ENCODE assay signal across 29 cellular contexts in genomic region chr6:131825946-131826345, GRCh38. TPM values are rescaled to one million over a fixed set of nuclear protein-coding genes. Genes with fewer than 3 reads are reported as not detected.
DNase-seq lines count a peak whose midpoint lies in the region; ATAC-seq, FAIRE-seq and TF ChIP-seq lines count a peak whose summit lies in the region.
"Had no signal": no experiment of that assay in that cellular context is flagged by ENCODE, and none has a peak within 500 bp of the region (broad histone marks: within the 10 kb centered on the region; RNA-seq: fewer than 3 reads in every experiment).

No MANE protein-coding gene starts in this region.

- no peak overlapping the region for H2BK120ac ChIP-seq in H1 (replicated peaks; ENCODE audit: low read depth, low read length)
- no peak overlapping the region for H2BK120ac ChIP-seq in mesenchymal stem cell (ENCODE audit: low read depth, low read length)

- H2BK20ac ChIP-seq in H1 (ENCODE audit: low read length): no peak overlapping the region

- H3K4me1 ChIP-seq in H1 (replicated peaks in 1 of 4; ENCODE audit: control insufficient read depth in 3 of 4, insufficient read depth in 4 of 4, low read length in 3 of 4) (no peaks in the 10 kb centered on the region), mesenchymal stem cell (ENCODE audit: control insufficient read depth, insufficient read depth, low read depth, low read length) (no peaks in the 10 kb centered on the region)
- H3K4me1 ChIP-seq: prostate gland had no signal

- H2BK12ac ChIP-seq in H1 (ENCODE audit: low read depth, low read length): no peak overlapping the region
- no peak overlapping the region for H2BK12ac ChIP-seq in mesenchymal stem cell (ENCODE audit: low read length in 2 of 2)

- H3K27ac ChIP-seq in H1 (ENCODE audit: low read depth, low read length): no peak overlapping the region
- H3K27ac ChIP-seq in mesenchymal stem cell (ENCODE audit: low read length, poor library complexity, severe bottlenecking): no peak overlapping the region
- H3K27ac ChIP-seq: dorsolateral prefrontal cortex, KMS-11, prostate gland had no signal

- DNase-seq in activated CD4-positive, alpha-beta T cell treated with anti-CD3 and anti-CD28 coated beads, Interleukin-2, amount 10 ng/mL, durations not matched to agents 24 days and 14 days: peak; percentile 35
- no peak for DNase-seq in activated CD4-positive, alpha-beta T cell treated with anti-CD3 and anti-CD28 coated beads, Interleukin-2, amount 50 U/mL, for 4 hours
- DNase-seq in H1 (ENCODE audit: low read depth in 1 of 2, low spot score in 2 of 2) (no peak), mesenchymal stem cell (peak; percentile 61), kidney glomerular epithelial cell (lab: John Stamatoyannopoulos, UW) (no peak), ecto neural progenitor cell (ENCODE audit: low spot score) (no peak), nephron progenitor cell (no peak)
- DNase-seq: activated CD8-positive, alpha-beta T cell treated with anti-CD3 and anti-CD28 coated beads, Interleukin-2, amount 10 ng/mL, durations not matched to agents 7 days and 5 days; AML-193; anterior cingulate cortex; CD4-positive, alpha-beta memory T cell; central memory CD4-positive, alpha-beta T cell; dorsolateral prefrontal cortex; kidney; NCI-H146; NCI-H2107; NCI-H446 treated with DMSO at 0.1 percent for 48 hours; NCI-H82; stimulated activated naive CD4-positive, alpha-beta T cell; T-cell had no signal

- no peak overlapping the region for H4K5ac ChIP-seq in H1 (ENCODE audit: insufficient read length, low read depth, low read length)

- no peak overlapping the region for H3K56ac ChIP-seq in H1 (replicated peaks; ENCODE audit: insufficient read length, low read depth, low read length)

- intact Hi-C loops in activated CD4-positive, alpha-beta T cell treated with anti-CD3 and anti-CD28 coated beads, Interleukin-2, amount 10 ng/mL, durations not matched to agents 24 days and 14 days (cut with micrococcal nuclease): no loop called here

- no peak for TF ChIP-seq EP300 in H1 (IDR thresholded peaks at IDR 0.05; ENCODE audit: borderline replicate concordance in 1 of 2, low read depth in 2 of 2, low read length in 2 of 2)

- H3K36me3 Mint-ChIP-seq in activated CD4-positive, alpha-beta T cell treated with anti-CD3 and anti-CD28 coated beads, Interleukin-2, amount 10 ng/mL, durations not matched to agents 24 days and 14 days (ENCODE audit: low read depth): no peaks in the 10 kb centered on the region
- H3K36me3 Mint-ChIP-seq in nephron progenitor cell (ENCODE audit: low read depth): no peaks in the 10 kb centered on the region
- H3K36me3 Mint-ChIP-seq: activated naive CD4-positive, alpha-beta T cell treated with anti-CD3 and anti-CD28 coated beads, Interleukin-2, amount 50 U/mL, for 24 hours; CD4-positive, alpha-beta memory T cell; T-cell had no signal

- H2AK5ac ChIP-seq in H1 (ENCODE audit: low read depth, low read length): no peak overlapping the region
- no peak overlapping the region for H2AK5ac ChIP-seq in mesenchymal stem cell (ENCODE audit: low read length, severe bottlenecking)

- H2AFZ ChIP-seq in H1 (ENCODE audit: low read length) (no peak overlapping the region), mesenchymal stem cell (ENCODE audit: low read depth, low read length) (no peak overlapping the region)

- no peak for ATAC-seq in HG02798 (IDR thresholded peaks at IDR 0.05; ENCODE audit: poor library complexity, unreplicated experiment)
- ATAC-seq: activated CD4-positive, CD25-positive, alpha-beta regulatory T cell treated with anti-CD3 and anti-CD28 coated beads, Interleukin-2, amount 50 U/mL, for 24 hours; activated CD8-positive, alpha-beta T cell treated with anti-CD3 and anti-CD28 coated beads, Interleukin-2, amount 10 ng/mL, durations not matched to agents 7 days and 5 days; HCT116; T-cell had no signal

- peak; percentile 24 for FAIRE-seq in H1 (lab: Jason Lieb, UNC)
- FAIRE-seq: GM19239 had no signal

- H3K14ac ChIP-seq in H1 (ENCODE audit: insufficient read length) (no peak overlapping the region), mesenchymal stem cell (ENCODE audit: low read length in 2 of 2) (no peak overlapping the region)

- H3K27me3 Mint-ChIP-seq in activated CD4-positive, alpha-beta T cell treated with anti-CD3 and anti-CD28 coated beads, Interleukin-2, amount 10 ng/mL, durations not matched to agents 24 days and 14 days: peaks cover 15% of the 10 kb centered on the region
- H3K27me3 Mint-ChIP-seq in nephron progenitor cell (ENCODE audit: low read depth, poor library complexity): peaks cover 6% of the 10 kb centered on the region

- no peak for TF ChIP-seq RAD21 in H1 (IDR thresholded peaks at IDR 0.05 in 1 of 2, conservative IDR thresholded peaks at IDR 0.05 in 1 of 2; ENCODE audit: low read depth in 2 of 2, low read length in 2 of 2)

- H4K8ac ChIP-seq in H1 (ENCODE audit: extremely low read depth, insufficient read depth, low read length): no peak overlapping the region
- H4K8ac ChIP-seq in mesenchymal stem cell (ENCODE audit: low read length): no peak overlapping the region

- H3K27me3 ChIP-seq in H1 (replicated peaks in 1 of 4; ENCODE audit: control insufficient read depth in 3 of 4, extremely low read depth in 1 of 4, insufficient read depth in 3 of 4, low read length in 3 of 4) (no peaks in the 10 kb centered on the region), mesenchymal stem cell (ENCODE audit: control insufficient read depth in 1 of 2, insufficient read depth in 1 of 2, low read length in 2 of 2) (no peaks in the 10 kb centered on the region)

- no peak overlapping the region for H3K27ac Mint-ChIP-seq in activated CD4-positive, alpha-beta T cell treated with anti-CD3 and anti-CD28 coated beads, Interleukin-2, amount 10 ng/mL, durations not matched to agents 24 days and 14 days
- H3K27ac Mint-ChIP-seq in nephron progenitor cell: no peak overlapping the region
- H3K27ac Mint-ChIP-seq: activated CD8-positive, alpha-beta T cell treated with anti-CD3 and anti-CD28 coated beads, Interleukin-2, amount 10 ng/mL, durations not matched to agents 7 days and 5 days; activated naive CD4-positive, alpha-beta T cell treated with anti-CD3 and anti-CD28 coated beads, Interleukin-2, amount 50 U/mL, for 24 hours; activated T-helper 2 cell treated with anti-CD3 and anti-CD28 coated beads, Interferon-gamma antibody, Interleukin-2, Interleukin-4, amounts not matched to agents 10 μg/mL and 5 μg/mL and 100 μg/mL, durations not matched to agents 14 hours and 24 hours and 36 hours; CD4-positive, alpha-beta memory T cell; T-cell had no signal

- no peak for TF ChIP-seq POLR2A in H1 (IDR thresholded peaks at IDR 0.05; ENCODE audit: control extremely low read depth in 1 of 2, low read depth in 2 of 2, low read length in 2 of 2)

- POLR2A ChIA-PET in H1 (lab: Charles Lee; ENCODE audit: partially characterized antibody): interaction anchor here (1.5 to 1.6 kb wide), 2 partner anchors 12 to 125 kb away, joined by 3 read pairs; partner anchors contain the start of gene CCN2

- no peak overlapping the region for H3K4me3 ChIP-seq in H1 (ENCODE audit: extremely low read depth in 1 of 4, insufficient read depth in 2 of 4, low read depth in 3 of 4, low read length in 4 of 4)
- no peak overlapping the region for H3K4me3 ChIP-seq in mesenchymal stem cell (ENCODE audit: insufficient read depth in 1 of 2, low read depth in 1 of 2, low read length in 2 of 2)
- H3K4me3 ChIP-seq: dorsolateral prefrontal cortex, lung, prostate gland had no signal

- H3K36me3 ChIP-seq in H1 (ENCODE audit: control insufficient read depth in 2 of 4, insufficient read depth in 4 of 4, low read length in 3 of 4) (peaks cover 0 to 2% (median 0%) of the 10 kb centered on the region in 4 experiments; a peak in 1 of 8 replicates), mesenchymal stem cell (ENCODE audit: control insufficient read depth in 1 of 2, insufficient read depth in 2 of 2, low read depth in 1 of 2, low read length in 2 of 2) (no peaks in the 10 kb centered on the region)
- H3K36me3 ChIP-seq: prostate gland had no signal

- CTCF ChIA-PET in H1 (lab: Charles Lee; ENCODE audit: partially characterized antibody): interaction anchor here (0.8 to 1.5 kb wide), 4 partner anchors 12 to 98 kb away, joined by 3 to 5 read pairs (median 4); partner anchors contain the start of gene ENPP1

- no peaks in the 10 kb centered on the region for H3K9me3 Mint-ChIP-seq in activated CD4-positive, alpha-beta T cell treated with anti-CD3 and anti-CD28 coated beads, Interleukin-2, amount 10 ng/mL, durations not matched to agents 24 days and 14 days
- H3K9me3 Mint-ChIP-seq in nephron progenitor cell: no peaks in the 10 kb centered on the region
- H3K9me3 Mint-ChIP-seq: activated naive CD4-positive, alpha-beta T cell treated with anti-CD3 and anti-CD28 coated beads, Interleukin-2, amount 50 U/mL, for 24 hours; activated T-helper 2 cell treated with anti-CD3 and anti-CD28 coated beads, Interferon-gamma antibody, Interleukin-2, Interleukin-4, amounts not matched to agents 10 μg/mL and 5 μg/mL and 100 μg/mL, durations not matched to agents 14 hours and 24 hours and 36 hours; CD4-positive, alpha-beta memory T cell; T-cell had no signal

- H3K4ac ChIP-seq in H1 (replicated peaks; ENCODE audit: insufficient read length, low read depth, low read length) (no peak overlapping the region), mesenchymal stem cell (ENCODE audit: low read depth in 1 of 2, low read length in 2 of 2) (no peak overlapping the region)

- H3K79me1 ChIP-seq in H1 (ENCODE audit: low read depth, low read length) (peaks cover 4% of the 10 kb centered on the region; the same call in 1 of the 2 replicates), mesenchymal stem cell (replicated peaks; ENCODE audit: low read length, poor library complexity, severe bottlenecking) (peaks cover 6% of the 10 kb centered on the region)

- peaks cover 3 to 7% of the 10 kb centered on the region in 2 experiments for H4K20me1 ChIP-seq in H1 (replicated peaks in 1 of 2; ENCODE audit: control insufficient read depth in 1 of 2, insufficient read depth in 2 of 2, low read length in 2 of 2)

- H3K4me2 ChIP-seq in H1 (ENCODE audit: insufficient read depth in 1 of 2, low read depth in 2 of 2, low read length in 2 of 2) (no peak overlapping the region), mesenchymal stem cell (ENCODE audit: low read length, poor library complexity, severe bottlenecking) (no peak overlapping the region)
- H3K4me2 ChIP-seq: KMS-11 had no signal

- no peaks in the 10 kb centered on the region for H3K4me1 Mint-ChIP-seq in activated CD4-positive, alpha-beta T cell treated with anti-CD3 and anti-CD28 coated beads, Interleukin-2, amount 10 ng/mL, durations not matched to agents 24 days and 14 days
- no peaks in the 10 kb centered on the region for H3K4me1 Mint-ChIP-seq in nephron progenitor cell
- H3K4me1 Mint-ChIP-seq: activated naive CD4-positive, alpha-beta T cell treated with anti-CD3 and anti-CD28 coated beads, Interleukin-2, amount 50 U/mL, for 24 hours; CD4-positive, alpha-beta memory T cell; T-cell had no signal

- H2BK15ac ChIP-seq in H1 (ENCODE audit: low read length) (no peak overlapping the region), mesenchymal stem cell (ENCODE audit: low read depth, poor library complexity, severe bottlenecking) (no peak overlapping the region)

- no peak overlapping the region for H3K9ac ChIP-seq in H1 (replicated peaks in 1 of 4; ENCODE audit: extremely low read depth in 1 of 4, low read depth in 3 of 4, low read length in 3 of 4)
- H3K9ac ChIP-seq in mesenchymal stem cell (ENCODE audit: low read length): no peak overlapping the region
- H3K9ac ChIP-seq: KMS-11 had no signal

- H3K23me2 ChIP-seq in H1 (ENCODE audit: low read depth, low read length): no peaks in the 10 kb centered on the region

- no peak overlapping the region for H4K91ac ChIP-seq in H1 (replicated peaks; ENCODE audit: insufficient read length, low read length)
- H4K91ac ChIP-seq in mesenchymal stem cell (ENCODE audit: low read length): no peak overlapping the region

- peaks cover 0 to 9% of the 10 kb centered on the region in 2 experiments; a peak in 2 of 4 replicates for H3K79me2 ChIP-seq in H1 (ENCODE audit: control insufficient read depth in 1 of 2, insufficient read depth in 2 of 2, low read length in 2 of 2)

- TF ChIP-seq CTCF in H1 (IDR thresholded peaks at IDR 0.05; ENCODE audit: control extremely low read depth in 1 of 3, insufficient read depth in 1 of 3, low read depth in 1 of 3, low read length in 3 of 3): no peak
- no peak for TF ChIP-seq CTCF in nephron progenitor cell (IDR thresholded peaks at IDR 0.05)

- H3K23ac ChIP-seq in H1 (ENCODE audit: insufficient read length): no peak overlapping the region
- H3K23ac ChIP-seq in mesenchymal stem cell (ENCODE audit: low read length in 2 of 2): no peak overlapping the region

- H3K18ac ChIP-seq in H1 (ENCODE audit: extremely low read depth, low read length): no peak overlapping the region
- no peak overlapping the region for H3K18ac ChIP-seq in mesenchymal stem cell (ENCODE audit: low read depth in 1 of 2, low read length in 2 of 2)

- H2BK5ac ChIP-seq in H1 (ENCODE audit: low read depth, low read length) (no peak overlapping the region), mesenchymal stem cell (ENCODE audit: low read depth, low read length, poor library complexity, severe bottlenecking) (no peak overlapping the region)

- H3K9me3 ChIP-seq in H1 (ENCODE audit: insufficient read depth in 2 of 2, low read depth in 1 of 2, low read length in 1 of 2): no peaks in the 10 kb centered on the region
- H3K9me3 ChIP-seq in mesenchymal stem cell (ENCODE audit: control insufficient read depth, low read length): no peaks in the 10 kb centered on the region
- H3K9me3 ChIP-seq: prostate gland had no signal

- no peak overlapping the region for H3K4me3 Mint-ChIP-seq in activated CD4-positive, alpha-beta T cell treated with anti-CD3 and anti-CD28 coated beads, Interleukin-2, amount 10 ng/mL, durations not matched to agents 24 days and 14 days
- H3K4me3 Mint-ChIP-seq in nephron progenitor cell: no peak overlapping the region
- H3K4me3 Mint-ChIP-seq: activated CD8-positive, alpha-beta T cell treated with anti-CD3 and anti-CD28 coated beads, Interleukin-2, amount 10 ng/mL, durations not matched to agents 7 days and 5 days; activated naive CD4-positive, alpha-beta T cell treated with anti-CD3 and anti-CD28 coated beads, Interleukin-2, amount 50 U/mL, for 24 hours; CD4-positive, alpha-beta memory T cell; T-cell had no signal

- 90% methylated on average over 1 of the region's 1 CpG; no CpG with 5 or more reads in 1 of the 2 experiments for WGBS in H1 (ENCODE audit: extremely low coverage in 1 of 2, insufficient coverage in 1 of 2, insufficient read length in 1 of 2, insufficient replicate concordance in 2 of 2, low coverage in 1 of 2, low lambda C conversion rate in 2 of 2, missing lambda C conversion rate in 1 of 2), 2 experiments
- WGBS in mesenchymal stem cell: 40% methylated on average over 1 of the region's 1 CpG

RNA-seq across cellular contexts. Expression of gene ENPP1, which starts 18.1 kb away (rescaled TPM):
- 0.58 and 0.66 TPM in 2 replicates for total RNA-seq in activated CD4-positive, alpha-beta T cell treated with anti-CD3 and anti-CD28 coated beads, Interleukin-2, amount 10 ng/mL, durations not matched to agents 24 days and 14 days
- 32.5 and 39.1 TPM in 2 replicates for total RNA-seq in H1 (2021; fragmentation: NEBNext Ultra II Directional; extraction: Animal tissue kit (Norgen Biotek cat#: 25700))
- 6.9 and 10.1 TPM in 2 replicates for polyA plus RNA-seq in H1 (2011; rRNA removed)
- 10.4 TPM for polyA plus RNA-seq in H1 (2011; cell fraction: cytosol; rRNA removed)
- polyA plus RNA-seq in H1 (2011; cell fraction: nucleus; rRNA removed): 7.6 TPM
- 8.7 to 19.2 TPM (median 10.0 TPM) in 4 replicates for polyA plus RNA-seq in H1 (2012, experiment 1 of 2)
- polyA plus RNA-seq in H1 (2012, experiment 2 of 2): 1.1 TPM
- polyA plus RNA-seq in H1 (2013, experiment 1 of 2): 32.4 TPM
- polyA plus RNA-seq in H1 (2013, experiment 2 of 2): 33.9 TPM
- polyA minus RNA-seq in H1 (2011; rRNA and poly(A)+ RNA removed): 34.4 and 46.8 TPM in 2 replicates
- polyA minus RNA-seq in H1 (2011; cell fraction: cytosol; rRNA and poly(A)+ RNA removed): 20.0 TPM
- 23.8 TPM for polyA minus RNA-seq in H1 (2011; cell fraction: nucleus; rRNA and poly(A)+ RNA removed)
- polyA plus RNA-seq in mesenchymal stem cell (2013, experiment 1 of 2): 2.5 TPM
- 2.6 TPM for polyA plus RNA-seq in mesenchymal stem cell (2013, experiment 2 of 2)

Comparison
In these comparisons a context has a peak if more than half of its experiments do, and no peak if none do; other contexts are left out.
1. DNase-seq: peak in activated CD4-positive, alpha-beta T cell treated with anti-CD3 and anti-CD28 coated beads, Interleukin-2, amount 10 ng/mL, durations not matched to agents 24 days and 14 days (single experiment) and mesenchymal stem cell (single experiment); none in activated CD4-positive, alpha-beta T cell treated with anti-CD3 and anti-CD28 coated beads, Interleukin-2, amount 50 U/mL, for 4 hours (0 of 2), H1 (0 of 2), kidney glomerular epithelial cell (single experiment), ecto neural progenitor cell (single experiment) and nephron progenitor cell (single experiment).
2. RNA of gene ENPP1, which starts 18.1 kb away (total RNA-seq): 32.5 to 39.1 TPM in H1; 0.58 to 0.66 TPM in activated CD4-positive, alpha-beta T cell treated with anti-CD3 and anti-CD28 coated beads, Interleukin-2, amount 10 ng/mL, durations not matched to agents 24 days and 14 days; every median in the first group is over 10 times any median in the second.